In genomic region chr3:4983739-4984510, GRCh38 we compare ENCODE assay signal across 7 cellular contexts. TPM values are rescaled to one million over a fixed set of nuclear protein-coding genes. Genes with fewer than 3 reads are reported as not detected.
DNase-seq lines count a peak whose midpoint lies in the region; ATAC-seq lines count a peak whose summit lies in the region.

No MANE protein-coding gene starts in this region.

- no peaks in the 10 kb centered on the region for H3K36me3 ChIP-seq in SJCRH30

- peak overlapping the region; percentile 63 for H3K27ac ChIP-seq in SJCRH30

- DNase-seq in SJCRH30 (peak; percentile 79 to 85), islet precursor cell (peak; percentile 96), GOT3 (lab: John Stamatoyannopoulos, UW) (no peak)
- peak; percentile 62 for DNase-seq in activated naive CD8-positive, alpha-beta T cell treated with anti-CD3 and anti-CD28 coated beads, Interleukin-2, amount 10 ng/mL, durations not matched to agents 7 days and 5 days
- DNase-seq in stimulated activated CD4-positive, alpha-beta T cell treated with anti-CD3 and anti-CD28 coated beads, Interleukin-4, amount 100 ng/mL, for 24 hours, result peak; percentile 86

- H3K9me3 Mint-ChIP-seq in activated naive CD8-positive, alpha-beta T cell treated with anti-CD3 and anti-CD28 coated beads, Interleukin-2, amount 10 ng/mL, durations not matched to agents 7 days and 5 days, result no peaks in the 10 kb centered on the region

- H3K27me3 Mint-ChIP-seq in activated naive CD8-positive, alpha-beta T cell treated with anti-CD3 and anti-CD28 coated beads, Interleukin-2, amount 10 ng/mL, durations not matched to agents 7 days and 5 days, result no peaks in the 10 kb centered on the region

- ATAC-seq in GM18873 (IDR thresholded peaks at IDR 0.05; ENCODE audit: low FRiP score, unreplicated experiment) (peak; percentile 61), HG03064 (IDR thresholded peaks at IDR 0.05; ENCODE audit: low read depth, unreplicated experiment) (peak; percentile 47)
- ATAC-seq in activated naive CD8-positive, alpha-beta T cell treated with anti-CD3 and anti-CD28 coated beads, Interleukin-2, amount 10 ng/mL, durations not matched to agents 7 days and 5 days (ENCODE audit: low read depth), result peak; percentile 10

- peaks cover 64% of the 10 kb centered on the region for H3K36me3 Mint-ChIP-seq in activated naive CD8-positive, alpha-beta T cell treated with anti-CD3 and anti-CD28 coated beads, Interleukin-2, amount 10 ng/mL, durations not matched to agents 7 days and 5 days

- H3K4me3 Mint-ChIP-seq in activated naive CD8-positive, alpha-beta T cell treated with anti-CD3 and anti-CD28 coated beads, Interleukin-2, amount 10 ng/mL, durations not matched to agents 7 days and 5 days, result peak overlapping the region; percentile 98

- POLR2A ChIA-PET in activated naive CD8-positive, alpha-beta T cell treated with anti-CD3 and anti-CD28 coated beads, Interleukin-2, amount 10 ng/mL, durations not matched to agents 7 days and 5 days (lab: Charles Lee), result interaction anchor here (0.7 to 14.2 kb wide), 15 partner anchors 6 to 274 kb away, joined by 3 to 734 read pairs (median 13); partner anchors contain the start of gene BHLHE40

- peak overlapping the region; percentile 99 for H3K27ac Mint-ChIP-seq in activated naive CD8-positive, alpha-beta T cell treated with anti-CD3 and anti-CD28 coated beads, Interleukin-2, amount 10 ng/mL, durations not matched to agents 7 days and 5 days

- H3K4me3 ChIP-seq in SJCRH30, result peak overlapping the region; percentile 4; the same call in 1 of the 2 replicates

- no peaks in the 10 kb centered on the region for H3K27me3 ChIP-seq in SJCRH30

- peaks cover 29% of the 10 kb centered on the region for H3K4me1 ChIP-seq in SJCRH30

- peaks cover 42% of the 10 kb centered on the region for H3K4me1 Mint-ChIP-seq in activated naive CD8-positive, alpha-beta T cell treated with anti-CD3 and anti-CD28 coated beads, Interleukin-2, amount 10 ng/mL, durations not matched to agents 7 days and 5 days

- no peaks in the 10 kb centered on the region for H3K9me3 ChIP-seq in SJCRH30 (replicated peaks)

RNA-seq across cellular contexts. Expression of gene BHLHE40, which starts 4.7 kb away (rescaled TPM):
- total RNA-seq in SJCRH30 (2014; rRNA removed; shearing (Covaris generic)), result 6.3 and 10.8 TPM in 2 replicates
- total RNA-seq in activated naive CD8-positive, alpha-beta T cell treated with anti-CD3 and anti-CD28 coated beads, Interleukin-2, amount 10 ng/mL, durations not matched to agents 7 days and 5 days, result 100 to 1,000 TPM; 208 to 225 TPM

Comparison
In these comparisons a context has a peak if more than half of its experiments do, and no peak if none do; other contexts are left out.
1. ATAC-seq: peak in every context shown above with its lines; median percentile 61 in GM18873; 47 in HG03064; 10 in activated naive CD8-positive, alpha-beta T cell treated with anti-CD3 and anti-CD28 coated beads, Interleukin-2, amount 10 ng/mL, durations not matched to agents 7 days and 5 days.
2. RNA of gene BHLHE40, which starts 4.7 kb away (total RNA-seq): 208 to 225 TPM in activated naive CD8-positive, alpha-beta T cell treated with anti-CD3 and anti-CD28 coated beads, Interleukin-2, amount 10 ng/mL, durations not matched to agents 7 days and 5 days; 6.3 to 10.8 TPM in SJCRH30; every median in the first group is over 10 times any median in the second.